ENCODE assay signal across 22 cellular contexts in genomic region chr21:30227128-30227527, GRCh38. TPM values are rescaled to one million over a fixed set of nuclear protein-coding genes. Genes with fewer than 3 reads are reported as not detected.
DNase-seq lines count a peak whose midpoint lies in the region; ATAC-seq and TF ChIP-seq lines count a peak whose summit lies in the region.
"Had no signal": no experiment of that assay in that cellular context is flagged by ENCODE, and none has a peak within 500 bp of the region (broad histone marks: within the 10 kb centered on the region; RNA-seq: fewer than 3 reads in every experiment).

No MANE protein-coding gene starts in this region.

- POLR2A ChIA-PET in PC-3 (lab: Charles Lee; ENCODE audit: unreplicated experiment): interaction anchor here (0.6 kb wide), 1 partner anchor 504 kb away, joined by 3 read pairs; no protein-coding TSS in a partner anchor

- intact Hi-C loops in PC-3 (cut with micrococcal nuclease): no loop called here
- intact Hi-C loops in tibial artery (cut with DNase I; ENCODE audit: low total_unique reads): no loop called here
- intact Hi-C loops in activated T-helper 1 cell treated with anti-CD3 and anti-CD28 coated beads, Interleukin-12 subunit alpha, Interleukin-12 subunit beta, Interleukin-2, Interleukin-4 antibody, amounts not matched to agents 30 ng/mL and 10 ng/mL and 1 ng/mL, durations not matched to agents 14 hours and 24 hours and 36 hours (cut with micrococcal nuclease): no loop called here

- peaks cover 19% of the 10 kb centered on the region for H3K4me1 Mint-ChIP-seq in mesothelial cell of epicardium
- no peaks in the 10 kb centered on the region for H3K4me1 Mint-ChIP-seq in activated T-helper 1 cell treated with anti-CD3 and anti-CD28 coated beads, Interleukin-12 subunit alpha, Interleukin-12 subunit beta, Interleukin-2, Interleukin-4 antibody, amounts not matched to agents 30 ng/mL and 10 ng/mL and 1 ng/mL, durations not matched to agents 14 hours and 24 hours and 36 hours (ENCODE audit: low read depth)
- H3K4me1 Mint-ChIP-seq: CD8-positive, alpha-beta memory T cell; IgD-negative memory B cell; naive thymus-derived CD8-positive, alpha-beta T cell had no signal

- H3F3A ChIP-seq in PC-3 (ENCODE audit: low read length, unreplicated experiment): peaks cover 4% of the 10 kb centered on the region

- DNase-seq in PC-3 (no peak), coronary artery (ENCODE audit: low spot score) (no peak), mesothelial cell of epicardium (ENCODE audit: low spot score in 2 of 2, unreplicated experiment in 2 of 2) (no peak), tibial artery (no peak), NCI-H2227 treated with DMSO at 0.1 percent for 48 hours (lab: John Stamatoyannopoulos, UW) (no peak), tibial nerve (ENCODE audit: low spot score in 2 of 2) (no peak)
- DNase-seq in activated T-helper 1 cell treated with anti-CD3 and anti-CD28 coated beads, Interleukin-12 subunit alpha, Interleukin-12 subunit beta, Interleukin-2, Interleukin-4 antibody, amounts not matched to agents 30 ng/mL and 10 ng/mL and 1 ng/mL, durations not matched to agents 14 hours and 24 hours and 36 hours (ENCODE audit: low spot score): no peak
- DNase-seq: activated CD4-positive, alpha-beta T cell treated with anti-CD3 and anti-CD28 coated beads for 1 hour; activated CD8-positive, alpha-beta T cell treated with anti-CD3 and anti-CD28 coated beads, Interleukin-2, amount 10 ng/mL, durations not matched to agents 7 days and 5 days; caudate nucleus; CD8-positive, alpha-beta memory T cell; DMS79; dorsolateral prefrontal cortex; H7; kidney; naive thymus-derived CD8-positive, alpha-beta T cell; NCI-H748 treated with DMSO at 0.1 percent for 48 hours; Right ventricle myocardium superior; sigmoid colon had no signal

- no peaks in the 10 kb centered on the region for H3K9me2 ChIP-seq in PC-3 (replicated peaks; ENCODE audit: low read length)

- no peaks in the 10 kb centered on the region for H4K20me1 ChIP-seq in PC-3 (ENCODE audit: low read length)

- no peaks in the 10 kb centered on the region for H3K36me3 ChIP-seq in PC-3 (ENCODE audit: low read depth, low read length)
- no peaks in the 10 kb centered on the region for H3K36me3 ChIP-seq in tibial artery
- H3K36me3 ChIP-seq in tibial nerve: no peaks in the 10 kb centered on the region
- H3K36me3 ChIP-seq: MG63, pancreas, sigmoid colon had no signal

- H3K27me3 ChIP-seq in PC-3 (ENCODE audit: low read length) (no peaks in the 10 kb centered on the region), tibial artery (no peaks in the 10 kb centered on the region), tibial nerve (no peaks in the 10 kb centered on the region)
- H3K27me3 ChIP-seq: dorsolateral prefrontal cortex, MG63, pancreas, sigmoid colon had no signal

- peak overlapping the region; percentile 4; the same call in 1 of the 2 replicates for H3K4me3 ChIP-seq in PC-3 (ENCODE audit: low read length)
- H3K4me3 ChIP-seq in coronary artery: peak overlapping the region; percentile 41
- H3K4me3 ChIP-seq in tibial artery: no peak overlapping the region
- no peak overlapping the region for H3K4me3 ChIP-seq in tibial nerve
- H3K4me3 ChIP-seq: MG63, pancreas, sigmoid colon had no signal

- peaks cover 6% of the 10 kb centered on the region for H3K36me3 Mint-ChIP-seq in mesothelial cell of epicardium
- no peaks in the 10 kb centered on the region for H3K36me3 Mint-ChIP-seq in activated T-helper 1 cell treated with anti-CD3 and anti-CD28 coated beads, Interleukin-12 subunit alpha, Interleukin-12 subunit beta, Interleukin-2, Interleukin-4 antibody, amounts not matched to agents 30 ng/mL and 10 ng/mL and 1 ng/mL, durations not matched to agents 14 hours and 24 hours and 36 hours (ENCODE audit: low read depth)
- H3K36me3 Mint-ChIP-seq: CD8-positive, alpha-beta memory T cell; IgD-negative memory B cell; naive thymus-derived CD8-positive, alpha-beta T cell had no signal

- H3K4me2 ChIP-seq in PC-3 (ENCODE audit: low read length): peak overlapping the region; percentile 62

- WGBS in tibial nerve, 2 donors: 54 to 56% methylated on average over 1 of the region's 1 CpG

- H3K9me3 Mint-ChIP-seq in mesothelial cell of epicardium: peaks cover 13% of the 10 kb centered on the region
- no peaks in the 10 kb centered on the region for H3K9me3 Mint-ChIP-seq in activated T-helper 1 cell treated with anti-CD3 and anti-CD28 coated beads, Interleukin-12 subunit alpha, Interleukin-12 subunit beta, Interleukin-2, Interleukin-4 antibody, amounts not matched to agents 30 ng/mL and 10 ng/mL and 1 ng/mL, durations not matched to agents 14 hours and 24 hours and 36 hours

- CTCF ChIA-PET in PC-3 (lab: Charles Lee): no interaction called here

- H3K27me3 Mint-ChIP-seq in mesothelial cell of epicardium (ENCODE audit: low read depth): no peaks in the 10 kb centered on the region
- no peaks in the 10 kb centered on the region for H3K27me3 Mint-ChIP-seq in activated T-helper 1 cell treated with anti-CD3 and anti-CD28 coated beads, Interleukin-12 subunit alpha, Interleukin-12 subunit beta, Interleukin-2, Interleukin-4 antibody, amounts not matched to agents 30 ng/mL and 10 ng/mL and 1 ng/mL, durations not matched to agents 14 hours and 24 hours and 36 hours (ENCODE audit: insufficient read depth)
- H3K27me3 Mint-ChIP-seq: CD8-positive, alpha-beta memory T cell; IgD-negative memory B cell had no signal

- no TSS peak for BruUV-seq in PC-3 (replicated peaks; lab: Mats Ljungman, UMichigan)

- peak overlapping the region; percentile 61 for H3K9ac ChIP-seq in PC-3 (ENCODE audit: low read length)

- TF ChIP-seq EP300 in tibial nerve (IDR thresholded peaks at IDR 0.05): no peak

- H3K4me1 ChIP-seq in PC-3 (ENCODE audit: insufficient read depth, low read length): peaks cover 22% of the 10 kb centered on the region
- H3K4me1 ChIP-seq in tibial artery: peaks cover 0 to 14% (median 2%) of the 10 kb centered on the region in 4 donors
- H3K4me1 ChIP-seq in tibial nerve: peaks cover 0 to 10% (median 2%) of the 10 kb centered on the region in 4 donors
- H3K4me1 ChIP-seq: pancreas had no signal

- H3K27ac ChIP-seq in PC-3 (ENCODE audit: low read length): peak overlapping the region; percentile 86
- peak overlapping the region in 1 of 2 donors; percentile 2 for H3K27ac ChIP-seq in coronary artery
- H3K27ac ChIP-seq in tibial artery: peak overlapping the region; percentile 22 to 29
- peak overlapping the region in 1 of 4 donors; percentile 33 for H3K27ac ChIP-seq in tibial nerve
- H3K27ac ChIP-seq: dorsolateral prefrontal cortex had no signal

- no peak overlapping the region for H3K4me3 Mint-ChIP-seq in mesothelial cell of epicardium
- H3K4me3 Mint-ChIP-seq in activated T-helper 1 cell treated with anti-CD3 and anti-CD28 coated beads, Interleukin-12 subunit alpha, Interleukin-12 subunit beta, Interleukin-2, Interleukin-4 antibody, amounts not matched to agents 30 ng/mL and 10 ng/mL and 1 ng/mL, durations not matched to agents 14 hours and 24 hours and 36 hours: no peak overlapping the region
- H3K4me3 Mint-ChIP-seq: activated CD8-positive, alpha-beta T cell treated with anti-CD3 and anti-CD28 coated beads, Interleukin-2, amount 10 ng/mL, durations not matched to agents 7 days and 5 days; CD8-positive, alpha-beta memory T cell; IgD-negative memory B cell; naive thymus-derived CD8-positive, alpha-beta T cell had no signal

- no peaks in the 10 kb centered on the region for H3K79me2 ChIP-seq in PC-3 (ENCODE audit: low read length)

- TF ChIP-seq POLR2A in tibial nerve (IDR thresholded peaks at IDR 0.05): no peak

- H2AFZ ChIP-seq in PC-3 (ENCODE audit: low read length): no peak overlapping the region

- ATAC-seq in PC-3: no peak
- ATAC-seq: activated CD8-positive, alpha-beta T cell treated with anti-CD3 and anti-CD28 coated beads, Interleukin-2, amount 10 ng/mL, durations not matched to agents 7 days and 5 days; naive thymus-derived CD8-positive, alpha-beta T cell had no signal

- no peak for TF ChIP-seq CTCF in PC-3 (conservative IDR thresholded peaks at IDR 0.05; ENCODE audit: low read depth, low read length)
- TF ChIP-seq CTCF in coronary artery (IDR thresholded peaks at IDR 0.05): no peak
- TF ChIP-seq CTCF in mesothelial cell of epicardium (IDR thresholded peaks at IDR 0.05; ENCODE audit: unreplicated experiment): no peak
- no peak for TF ChIP-seq CTCF in tibial artery (IDR thresholded peaks at IDR 0.05)
- no peak for TF ChIP-seq CTCF in tibial nerve (IDR thresholded peaks at IDR 0.05)

- no peaks in the 10 kb centered on the region for H3K9me3 ChIP-seq in PC-3 (ENCODE audit: low read length)
- no peaks in the 10 kb centered on the region for H3K9me3 ChIP-seq in tibial artery
- H3K9me3 ChIP-seq in tibial nerve: no peaks in the 10 kb centered on the region
- H3K9me3 ChIP-seq: pancreas, sigmoid colon had no signal

- peak overlapping the region; percentile 54 for H3K27ac Mint-ChIP-seq in mesothelial cell of epicardium
- no peak overlapping the region for H3K27ac Mint-ChIP-seq in activated T-helper 1 cell treated with anti-CD3 and anti-CD28 coated beads, Interleukin-12 subunit alpha, Interleukin-12 subunit beta, Interleukin-2, Interleukin-4 antibody, amounts not matched to agents 30 ng/mL and 10 ng/mL and 1 ng/mL, durations not matched to agents 14 hours and 24 hours and 36 hours
- H3K27ac Mint-ChIP-seq: activated CD8-positive, alpha-beta T cell treated with anti-CD3 and anti-CD28 coated beads, Interleukin-2, amount 10 ng/mL, durations not matched to agents 7 days and 5 days; CD8-positive, alpha-beta memory T cell; IgD-negative memory B cell; naive thymus-derived CD8-positive, alpha-beta T cell had no signal

RNA-seq across cellular contexts. Expression of gene CLDN8, which starts 11.2 kb away (rescaled TPM):
- 0.46 and 1.5 TPM in 2 replicates for total RNA-seq in PC-3 (2014; rRNA removed)
- 1.2 to 1.4 TPM (median 1.2 TPM) in 3 replicates for total RNA-seq in mesothelial cell of epicardium
- total RNA-seq in activated T-helper 1 cell treated with anti-CD3 and anti-CD28 coated beads, Interleukin-12 subunit alpha, Interleukin-12 subunit beta, Interleukin-2, Interleukin-4 antibody, amounts not matched to agents 30 ng/mL and 10 ng/mL and 1 ng/mL, durations not matched to agents 14 hours and 24 hours and 36 hours: not detected in 2 replicates
- total RNA-seq in tibial nerve: not detected
- total RNA-seq: activated CD8-positive, alpha-beta T cell treated with anti-CD3 and anti-CD28 coated beads, Interleukin-2, amount 10 ng/mL, durations not matched to agents 7 days and 5 days; CD8-positive, alpha-beta memory T cell; dorsolateral prefrontal cortex; H7; naive thymus-derived CD8-positive, alpha-beta T cell; Right ventricle myocardium superior had no signal

RNA-seq across cellular contexts. Expression of gene KRTAP24-1, which starts 55.6 kb away (rescaled TPM):
- total RNA-seq in PC-3 (2014; rRNA removed): not detected in 2 replicates
- total RNA-seq in mesothelial cell of epicardium: not detected in 3 replicates
- not detected in 2 replicates for total RNA-seq in activated T-helper 1 cell treated with anti-CD3 and anti-CD28 coated beads, Interleukin-12 subunit alpha, Interleukin-12 subunit beta, Interleukin-2, Interleukin-4 antibody, amounts not matched to agents 30 ng/mL and 10 ng/mL and 1 ng/mL, durations not matched to agents 14 hours and 24 hours and 36 hours
- total RNA-seq in tibial nerve: not detected
- total RNA-seq: activated CD8-positive, alpha-beta T cell treated with anti-CD3 and anti-CD28 coated beads, Interleukin-2, amount 10 ng/mL, durations not matched to agents 7 days and 5 days; CD8-positive, alpha-beta memory T cell; dorsolateral prefrontal cortex; H7; kidney; naive thymus-derived CD8-positive, alpha-beta T cell; pancreas; Right ventricle myocardium superior; sigmoid colon had no signal

Comparison
In these comparisons a context has a peak if more than half of its experiments do, and no peak if none do; other contexts are left out.
1. H3K4me3 ChIP-seq: peak in PC-3 (single experiment) and coronary artery (single experiment); none in tibial artery (0 of 2) and tibial nerve (0 of 4).